ENCODE assay signal across 1 cellular context in the genomic region with DNA sequence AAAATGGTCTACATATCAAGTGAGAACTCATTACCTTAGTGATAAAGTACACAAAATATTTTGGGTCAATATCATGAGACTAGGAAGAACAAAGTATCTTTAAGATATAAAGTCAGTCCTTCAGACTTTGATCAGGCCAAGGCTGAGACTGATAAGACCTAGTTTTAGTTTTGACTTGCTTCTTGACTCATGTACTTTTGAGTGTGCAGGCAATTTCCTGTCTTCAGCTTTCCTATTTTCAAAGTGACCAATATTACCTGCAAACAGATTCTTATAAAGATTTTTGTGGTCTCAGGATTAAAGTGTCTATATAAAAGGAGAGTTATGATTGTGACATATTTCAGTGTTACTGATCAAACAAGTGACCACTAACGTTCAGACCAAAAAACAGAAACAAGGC.
TF ChIP-seq lines count a peak whose summit lies in the region.

No MANE protein-coding gene starts in this region.

TF ChIP-seq in HepG2, 621 proteins besides CTCF, POLR2A, EP300 and RAD21:
- TF ChIP-seq HIVEP1 (CRISPR knock-in tag; IDR thresholded peaks at IDR 0.05), result no peak
- TF ChIP-seq, protein P1, sequence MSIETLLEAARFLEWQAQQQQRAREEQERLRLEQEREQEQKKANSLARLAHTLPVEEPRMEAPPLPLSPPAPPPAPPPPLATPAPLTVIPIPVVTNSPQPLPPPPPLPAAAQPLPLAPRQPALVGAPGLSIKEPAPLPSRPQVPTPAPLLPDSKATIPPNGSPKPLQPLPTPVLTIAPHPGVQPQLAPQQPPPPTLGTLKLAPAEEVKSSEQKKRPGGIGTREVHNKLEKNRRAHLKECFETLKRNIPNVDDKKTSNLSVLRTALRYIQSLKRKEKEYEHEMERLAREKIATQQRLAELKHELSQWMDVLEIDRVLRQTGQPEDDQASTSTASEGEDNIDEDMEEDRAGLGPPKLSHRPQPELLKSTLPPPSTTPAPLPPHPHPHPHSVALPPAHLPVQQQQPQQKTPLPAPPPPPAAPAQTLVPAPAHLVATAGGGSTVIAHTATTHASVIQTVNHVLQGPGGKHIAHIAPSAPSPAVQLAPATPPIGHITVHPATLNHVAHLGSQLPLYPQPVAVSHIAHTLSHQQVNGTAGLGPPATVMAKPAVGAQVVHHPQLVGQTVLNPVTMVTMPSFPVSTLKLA (IDR thresholded peaks at IDR 0.05), result no peak
- TF ChIP-seq SOX6 (IDR thresholded peaks at IDR 0.05), result no peak
- TF ChIP-seq SOX6 (CRISPR knock-in tag; IDR thresholded peaks at IDR 0.05), result no peak
- TF ChIP-seq, protein P2, sequence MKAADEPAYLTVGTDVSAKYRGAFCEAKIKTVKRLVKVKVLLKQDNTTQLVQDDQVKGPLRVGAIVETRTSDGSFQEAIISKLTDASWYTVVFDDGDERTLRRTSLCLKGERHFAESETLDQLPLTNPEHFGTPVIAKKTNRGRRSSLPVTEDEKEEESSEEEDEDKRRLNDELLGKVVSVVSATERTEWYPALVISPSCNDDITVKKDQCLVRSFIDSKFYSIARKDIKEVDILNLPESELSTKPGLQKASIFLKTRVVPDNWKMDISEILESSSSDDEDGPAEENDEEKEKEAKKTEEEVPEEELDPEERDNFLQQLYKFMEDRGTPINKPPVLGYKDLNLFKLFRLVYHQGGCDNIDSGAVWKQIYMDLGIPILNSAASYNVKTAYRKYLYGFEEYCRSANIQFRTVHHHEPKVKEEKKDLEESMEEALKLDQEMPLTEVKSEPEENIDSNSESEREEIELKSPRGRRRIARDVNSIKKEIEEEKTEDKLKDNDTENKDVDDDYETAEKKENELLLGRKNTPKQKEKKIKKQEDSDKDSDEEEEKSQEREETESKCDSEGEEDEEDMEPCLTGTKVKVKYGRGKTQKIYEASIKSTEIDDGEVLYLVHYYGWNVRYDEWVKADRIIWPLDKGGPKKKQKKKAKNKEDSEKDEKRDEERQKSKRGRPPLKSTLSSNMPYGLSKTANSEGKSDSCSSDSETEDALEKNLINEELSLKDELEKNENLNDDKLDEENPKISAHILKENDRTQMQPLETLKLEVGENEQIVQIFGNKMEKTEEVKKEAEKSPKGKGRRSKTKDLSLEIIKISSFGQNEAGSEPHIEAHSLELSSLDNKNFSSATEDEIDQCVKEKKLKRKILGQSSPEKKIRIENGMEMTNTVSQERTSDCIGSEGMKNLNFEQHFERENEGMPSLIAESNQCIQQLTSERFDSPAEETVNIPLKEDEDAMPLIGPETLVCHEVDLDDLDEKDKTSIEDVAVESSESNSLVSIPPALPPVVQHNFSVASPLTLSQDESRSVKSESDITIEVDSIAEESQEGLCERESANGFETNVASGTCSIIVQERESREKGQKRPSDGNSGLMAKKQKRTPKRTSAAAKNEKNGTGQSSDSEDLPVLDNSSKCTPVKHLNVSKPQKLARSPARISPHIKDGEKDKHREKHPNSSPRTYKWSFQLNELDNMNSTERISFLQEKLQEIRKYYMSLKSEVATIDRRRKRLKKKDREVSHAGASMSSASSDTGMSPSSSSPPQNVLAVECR (CRISPR knock-in tag; IDR thresholded peaks at IDR 0.05; ENCODE audit: borderline replicate concordance), result no peak
- TF ChIP-seq CBX1 (IDR thresholded peaks at IDR 0.05; ENCODE audit: low read depth), result no peak
- TF ChIP-seq REXO4 (CRISPR knock-in tag; IDR thresholded peaks at IDR 0.05; ENCODE audit: borderline replicate concordance), result no peak
- no peak for TF ChIP-seq RNF219 (CRISPR knock-in tag; IDR thresholded peaks at IDR 0.05)
TF ChIP-seq in HepG2: peak in this region for 0.
